ENCODE assay signal across 12 cellular contexts in the genomic region with DNA sequence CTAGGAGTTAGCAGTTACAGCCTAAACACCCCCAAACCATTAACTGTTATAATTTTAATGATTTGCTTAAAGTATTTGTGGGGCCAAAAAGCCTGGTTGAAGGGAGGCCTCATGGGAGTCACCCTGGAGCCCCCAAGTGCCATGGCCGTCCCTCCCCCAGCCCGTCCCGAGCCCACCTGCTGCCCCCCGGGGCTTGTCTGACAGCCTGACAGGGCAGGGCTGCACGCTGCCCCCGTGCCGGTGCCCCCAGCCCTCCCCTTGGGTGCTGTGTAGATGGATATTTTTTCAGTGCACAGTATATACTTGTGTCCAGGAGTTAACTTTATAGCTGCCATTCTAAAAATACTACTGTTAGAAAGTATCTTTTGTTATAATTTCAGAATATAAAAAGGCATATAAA. TPM values are rescaled to one million over a fixed set of nuclear protein-coding genes. Genes with fewer than 3 reads are reported as not detected.
DNase-seq lines count a peak whose midpoint lies in the region; ATAC-seq, FAIRE-seq and TF ChIP-seq lines count a peak whose summit lies in the region.
"Had no signal": no experiment of that assay in that cellular context is flagged by ENCODE, and none has a peak within 500 bp of the region (broad histone marks: within the 10 kb centered on the region; RNA-seq: fewer than 3 reads in every experiment).

No MANE protein-coding gene starts in this region.

- peak; percentile 34 for DNase-seq in CD14-positive monocyte (ENCODE audit: low spot score)
- peak; percentile 87 for DNase-seq in osteoblast (ENCODE audit: insufficient read length, low spot score, missing footprints)
- DNase-seq in activated CD8-positive, alpha-beta T cell treated with anti-CD3 and anti-CD28 coated beads for 36 hours, result no peak
- DNase-seq in breast epithelium (ENCODE audit: low spot score in 2 of 2), result no peak
- DNase-seq in H54 (ENCODE audit: insufficient read length, low spot score), result no peak
- DNase-seq: CD8-positive, alpha-beta memory T cell; DMS 273 treated with DMSO at 0.1 percent for 48 hours had no signal

- H3K9me3 ChIP-seq in BLaER1 (no peaks in the 10 kb centered on the region), osteoblast (ENCODE audit: low read depth, low read length) (no peaks in the 10 kb centered on the region), breast epithelium (no peaks in the 10 kb centered on the region)

- FAIRE-seq in H54 (lab: Jason Lieb, UNC), result no peak
- FAIRE-seq: A204.1, H1 had no signal

- H3K27ac ChIP-seq in BLaER1, result 0 out of 2 replicates have a peak overlapping the region, but pooled peaks have one; percentile 5
- 0 out of 2 replicates have a peak overlapping the region, but pooled peaks have one; percentile 75 for H3K27ac ChIP-seq in KMS-11
- no peak overlapping the region for H3K27ac ChIP-seq in osteoblast (ENCODE audit: low read depth, low read length)
- no peak overlapping the region for H3K27ac ChIP-seq in breast epithelium

- H3K27ac Mint-ChIP-seq in CD14-positive monocyte, result no peak overlapping the region
- no peak overlapping the region for H3K27ac Mint-ChIP-seq in activated CD8-positive, alpha-beta T cell treated with anti-CD3 and anti-CD28 coated beads for 36 hours
- H3K27ac Mint-ChIP-seq: B cell had no signal

- no peak for TF ChIP-seq POLR2A in breast epithelium (IDR thresholded peaks at IDR 0.05)
- no peak for TF ChIP-seq POLR2A in H54 (IDR thresholded peaks at IDR 0.05; ENCODE audit: low read depth, low read length)

- H3K36me3 ChIP-seq in BLaER1 (peaks cover 22% of the 10 kb centered on the region), KMS-11 (ENCODE audit: insufficient read depth) (no peaks in the 10 kb centered on the region), osteoblast (ENCODE audit: insufficient read depth, low read length) (peaks cover 52% of the 10 kb centered on the region), breast epithelium (peaks cover 7% of the 10 kb centered on the region)

- ATAC-seq in activated CD8-positive, alpha-beta T cell treated with anti-CD3 and anti-CD28 coated beads for 36 hours, result no peak

- H3K9ac ChIP-seq in BLaER1, result peak overlapping the region; percentile 30; the same call in 1 of the 2 replicates
- no peak overlapping the region for H3K9ac ChIP-seq in KMS-11

- H2AFZ ChIP-seq in KMS-11 (ENCODE audit: low read depth) (no peak overlapping the region), osteoblast (ENCODE audit: low read length) (no peak overlapping the region)

- H4K20me1 ChIP-seq in BLaER1 (peaks cover 57% of the 10 kb centered on the region), KMS-11 (ENCODE audit: insufficient read depth) (no peaks in the 10 kb centered on the region), osteoblast (ENCODE audit: insufficient read depth, low read length) (peaks cover 2% of the 10 kb centered on the region)

- TF ChIP-seq CTCF in CD14-positive monocyte (IDR thresholded peaks at IDR 0.05) (no peak), KMS-11 (conservative IDR thresholded peaks at IDR 0.05; ENCODE audit: low read depth, low read length) (no peak), osteoblast (IDR thresholded peaks at IDR 0.05; ENCODE audit: extremely low read depth, low read depth, low read length) (no peak), breast epithelium (IDR thresholded peaks at IDR 0.05) (no peak)
- no peak for TF ChIP-seq CTCF in activated CD8-positive, alpha-beta T cell treated with anti-CD3 and anti-CD28 coated beads for 36 hours (IDR thresholded peaks at IDR 0.05)

- POLR2A ChIA-PET in activated CD8-positive, alpha-beta T cell treated with anti-CD3 and anti-CD28 coated beads for 36 hours (lab: Charles Lee), result no interaction called here

- H3K27me3 ChIP-seq in BLaER1, result no peaks in the 10 kb centered on the region
- H3K27me3 ChIP-seq in KMS-11 (ENCODE audit: insufficient read depth, low read depth), result no peaks in the 10 kb centered on the region
- no peaks in the 10 kb centered on the region for H3K27me3 ChIP-seq in osteoblast (ENCODE audit: insufficient read depth, low read length)
- no peaks in the 10 kb centered on the region for H3K27me3 ChIP-seq in breast epithelium

- H3K4me1 Mint-ChIP-seq in CD14-positive monocyte, result no peaks in the 10 kb centered on the region
- no peaks in the 10 kb centered on the region for H3K4me1 Mint-ChIP-seq in activated CD8-positive, alpha-beta T cell treated with anti-CD3 and anti-CD28 coated beads for 36 hours (ENCODE audit: low read depth)

- H3K27me3 Mint-ChIP-seq in CD14-positive monocyte (ENCODE audit: low read depth in 3 of 3), result peaks cover 0 to 6% (median 1%) of the 10 kb centered on the region in 3 donors
- H3K27me3 Mint-ChIP-seq in activated CD8-positive, alpha-beta T cell treated with anti-CD3 and anti-CD28 coated beads for 36 hours, result no peaks in the 10 kb centered on the region
- H3K27me3 Mint-ChIP-seq: B cell; CD8-positive, alpha-beta memory T cell had no signal

- peaks cover 42 to 56% of the 10 kb centered on the region in 2 donors for H3K36me3 Mint-ChIP-seq in CD14-positive monocyte
- H3K36me3 Mint-ChIP-seq in activated CD8-positive, alpha-beta T cell treated with anti-CD3 and anti-CD28 coated beads for 36 hours (ENCODE audit: low read depth), result peaks cover 9% of the 10 kb centered on the region

- intact Hi-C loops in CD14-positive monocyte (cut with micrococcal nuclease), result loop anchor here (10.0 kb wide), 2 partner anchors 111 to 161 kb away; a partner anchor contains a TSS
- intact Hi-C loops in activated CD8-positive, alpha-beta T cell treated with anti-CD3 and anti-CD28 coated beads for 36 hours (cut with micrococcal nuclease), result loop anchor here (10.0 kb wide), 1 partner anchor 161 kb away; no protein-coding TSS in a partner anchor
- intact Hi-C loops in breast epithelium (cut with DNase I; ENCODE audit: low total_unique reads), result loop anchor here (10.0 kb wide), 1 partner anchor 151 kb away; no protein-coding TSS in a partner anchor

- H3K4me1 ChIP-seq in BLaER1 (peaks cover 100% of the 10 kb centered on the region), KMS-11 (ENCODE audit: low read depth, poor library complexity, severe bottlenecking) (peaks cover 53% of the 10 kb centered on the region), osteoblast (ENCODE audit: insufficient read depth, low read length) (peaks cover 4% of the 10 kb centered on the region), breast epithelium (no peaks in the 10 kb centered on the region)

- H3K9me3 Mint-ChIP-seq in CD14-positive monocyte, result no peaks in the 10 kb centered on the region
- H3K9me3 Mint-ChIP-seq in activated CD8-positive, alpha-beta T cell treated with anti-CD3 and anti-CD28 coated beads for 36 hours, result no peaks in the 10 kb centered on the region
- H3K9me3 Mint-ChIP-seq: CD8-positive, alpha-beta memory T cell had no signal

- H3K79me2 ChIP-seq in KMS-11 (ENCODE audit: insufficient read depth, low read depth) (no peaks in the 10 kb centered on the region; the same call in 1 of the 2 replicates), osteoblast (ENCODE audit: insufficient read depth, low read length) (peaks cover 2% of the 10 kb centered on the region)

- H3K4me3 Mint-ChIP-seq in CD14-positive monocyte, result no peak overlapping the region
- H3K4me3 Mint-ChIP-seq in activated CD8-positive, alpha-beta T cell treated with anti-CD3 and anti-CD28 coated beads for 36 hours, result no peak overlapping the region
- H3K4me3 Mint-ChIP-seq: B cell; CD8-positive, alpha-beta memory T cell had no signal

- peak overlapping the region; percentile 97 for H3K4me2 ChIP-seq in BLaER1
- peak overlapping the region; percentile 62; the same call in 1 of the 2 replicates for H3K4me2 ChIP-seq in KMS-11
- no peak overlapping the region for H3K4me2 ChIP-seq in osteoblast (ENCODE audit: insufficient read depth, low read length)

- CTCF ChIA-PET in activated CD8-positive, alpha-beta T cell treated with anti-CD3 and anti-CD28 coated beads for 36 hours (lab: Charles Lee), result interaction anchor here (0.9 to 1.0 kb wide), 2 partner anchors 15 to 318 kb away, joined by 3 read pairs; no protein-coding TSS in a partner anchor

- 0 out of 2 replicates have a peak overlapping the region, but pooled peaks have one; percentile 43 for H3K4me3 ChIP-seq in BLaER1
- H3K4me3 ChIP-seq in KMS-11 (IDR thresholded peaks at IDR 0.05; ENCODE audit: insufficient read depth, low read depth, low read length), result no peak overlapping the region
- H3K4me3 ChIP-seq in osteoblast (ENCODE audit: insufficient read depth, low read length), result no peak overlapping the region
- no peak overlapping the region for H3K4me3 ChIP-seq in breast epithelium

RNA-seq across cellular contexts. Expression of a gene that starts 59.3 kb away (rescaled TPM):
- 1 to 10 TPM; 1.5 to 2.8 TPM for polyA plus RNA-seq in CD14-positive monocyte
- 6.8 and 8.0 TPM in 2 replicates for total RNA-seq in osteoblast
- total RNA-seq in activated CD8-positive, alpha-beta T cell treated with anti-CD3 and anti-CD28 coated beads for 36 hours, result 10 to 100 TPM in 1 of 2 experiments, 1 to 10 TPM in 1; 9.7 to 10.4 TPM
- total RNA-seq in breast epithelium, result 1 to 10 TPM; 5.6 to 8.8 (median 7.8) TPM

Comparison
In these comparisons a context has a peak if more than half of its experiments do, and no peak if none do; other contexts are left out.
1. H3K27ac ChIP-seq: peak in BLaER1 (single experiment) and KMS-11 (single experiment); none in osteoblast (single experiment) and breast epithelium (0 of 2).
2. DNase-seq: peak in CD14-positive monocyte (single experiment) and osteoblast (single experiment); none in activated CD8-positive, alpha-beta T cell treated with anti-CD3 and anti-CD28 coated beads for 36 hours (single experiment), breast epithelium (0 of 2) and H54 (single experiment).